Comparison of ENCODE assay signal across 8 cellular contexts in the genomic region with DNA sequence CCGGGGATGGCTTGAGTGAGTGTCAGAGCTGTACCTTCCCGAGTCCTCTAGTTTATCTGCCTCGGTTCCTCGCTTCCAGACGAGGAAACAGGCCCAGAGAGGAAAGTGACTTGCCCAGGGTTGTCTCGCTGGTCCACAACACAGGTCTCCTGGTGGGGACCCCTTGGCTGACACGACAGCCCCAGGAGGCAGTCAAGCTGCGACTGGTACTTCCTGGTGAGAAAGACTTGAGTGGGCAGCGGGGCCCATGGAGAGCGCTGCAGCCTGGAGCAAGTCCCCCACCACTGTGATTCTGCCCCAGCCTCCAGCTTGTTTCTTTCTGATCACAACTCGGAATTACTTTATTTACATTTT. TPM values are rescaled to one million over a fixed set of nuclear protein-coding genes. Genes with fewer than 3 reads are reported as not detected.
DNase-seq lines count a peak whose midpoint lies in the region; ATAC-seq and TF ChIP-seq lines count a peak whose summit lies in the region.

No MANE protein-coding gene starts in this region.

- 0 out of 2 replicates have a peak, but pooled peaks cover 3% of the 10 kb centered on the region for H3K27me3 ChIP-seq in ACC112 (ENCODE audit: insufficient read depth, low read length)
- no peaks in the 10 kb centered on the region for H3K27me3 ChIP-seq in PC-9 (ENCODE audit: insufficient read depth, low read depth)
- H3K27me3 ChIP-seq in left lung: peaks cover 8 to 51% of the 10 kb centered on the region in 2 donors

- H3K4me2 ChIP-seq in PC-9: peak overlapping the region; percentile 87

- no peak for TF ChIP-seq CTCF in PC-9 (conservative IDR thresholded peaks at IDR 0.05)
- TF ChIP-seq CTCF in left lung (IDR thresholded peaks at IDR 0.05): no peak

- H3K9me3 ChIP-seq in PC-9 (ENCODE audit: insufficient read depth, low read depth) (no peaks in the 10 kb centered on the region), left lung (no peaks in the 10 kb centered on the region)

- DNase-seq in PC-9: no peak
- no peak for DNase-seq in left lung
- DNase-seq in NCI-H2171 treated with DMSO at 0.1 percent for 48 hours (lab: John Stamatoyannopoulos, UW): no peak
- DNase-seq in RKO (ENCODE audit: low spot score): no peak
- DNase-seq in occipital lobe (lab: John Stamatoyannopoulos, UW): no peak
- DNase-seq in GM19238 (ENCODE audit: insufficient read length, low spot score): no peak

- no TSS peak for BruUV-seq in PC-9 (replicated peaks; lab: Mats Ljungman, UMichigan)

- ATAC-seq in GM21381 (IDR thresholded peaks at IDR 0.05; ENCODE audit: unreplicated experiment) (peak; percentile 11), left lung (no peak)

- intact Hi-C loops in PC-9 (cut with micrococcal nuclease; ENCODE audit: unreplicated experiment): loop anchor here (2.0 kb wide), 1 partner anchor 24 kb away; the partner anchor contains the start of gene PSMA4
- intact Hi-C loops in left lung (cut with DNase I): no loop called here

- CTCF ChIA-PET in PC-9 (lab: Charles Lee): interaction anchor here (1.0 kb wide), 1 partner anchor 174 kb away, joined by 4 read pairs; no protein-coding TSS in a partner anchor

- H3K36me3 ChIP-seq in ACC112 (ENCODE audit: insufficient read depth, low read length): no peaks in the 10 kb centered on the region
- no peaks in the 10 kb centered on the region for H3K36me3 ChIP-seq in PC-9 (ENCODE audit: low read depth)
- no peaks in the 10 kb centered on the region for H3K36me3 ChIP-seq in left lung

- no peaks in the 10 kb centered on the region for H3K9me2 ChIP-seq in PC-9 (ENCODE audit: insufficient read depth)

- H2AFZ ChIP-seq in ACC112 (ENCODE audit: low read length, unreplicated experiment): no peak overlapping the region
- H2AFZ ChIP-seq in PC-9: peak overlapping the region; percentile 92

- H3F3A ChIP-seq in PC-9 (ENCODE audit: insufficient read depth, low read depth): peaks cover 15% of the 10 kb centered on the region

- POLR2A ChIA-PET in PC-9 (lab: Charles Lee; ENCODE audit: unreplicated experiment): interaction anchor here (0.6 to 1.0 kb wide), 2 partner anchors 25 to 142 kb away, joined by 3 to 13 read pairs; partner anchors contain the start of gene PSMA4

- H3K4me1 ChIP-seq in ACC112 (ENCODE audit: control insufficient read depth, insufficient read depth, low read length, unreplicated experiment): peaks cover 3% of the 10 kb centered on the region
- H3K4me1 ChIP-seq in PC-9 (replicated peaks; ENCODE audit: insufficient read depth): peaks cover 14% of the 10 kb centered on the region
- H3K4me1 ChIP-seq in left lung: peaks cover 6 to 18% of the 10 kb centered on the region in 2 donors

- H3K4me3 ChIP-seq in ACC112 (ENCODE audit: low read depth, low read length): peak overlapping the region; percentile 78
- H3K4me3 ChIP-seq in PC-9: peak overlapping the region; percentile 68; the same call in 1 of the 2 replicates
- peak overlapping the region; percentile 44 to 51 for H3K4me3 ChIP-seq in left lung

- no peak overlapping the region for H3K27ac ChIP-seq in ACC112 (ENCODE audit: low read depth, low read length)
- H3K27ac ChIP-seq in PC-9: no peak overlapping the region
- H3K27ac ChIP-seq in left lung: no peak overlapping the region

- H4K20me1 ChIP-seq in PC-9 (ENCODE audit: insufficient read depth): no peaks in the 10 kb centered on the region

- H3K79me2 ChIP-seq in ACC112 (ENCODE audit: control insufficient read depth, insufficient read depth, low read length, unreplicated experiment): no peaks in the 10 kb centered on the region
- H3K79me2 ChIP-seq in PC-9 (ENCODE audit: low read depth): peaks cover 8% of the 10 kb centered on the region; the same call in 1 of the 2 replicates

RNA-seq across cellular contexts. Expression of gene CHRNA5, which starts 0.6 kb away (rescaled TPM):
- total RNA-seq in PC-9 (2021) (9.5 and 10.7 TPM in 2 replicates), left lung (1 to 10 TPM; 1.3 to 2.5 TPM), occipital lobe (4.8 TPM)

RNA-seq across cellular contexts. Expression of gene PSMA4, which starts 24.5 kb away (rescaled TPM):
- 142 and 230 TPM in 2 replicates for total RNA-seq in PC-9 (2021)
- total RNA-seq in left lung: 100 to 1,000 TPM; 143 to 171 TPM
- total RNA-seq in occipital lobe: 121 TPM

RNA-seq across cellular contexts. Expression of gene CHRNA3, which starts 56.1 kb away (rescaled TPM):
- total RNA-seq in PC-9 (2021): not detected in 2 replicates
- under 1 TPM in 1 of 2 donors, not detected in 1; 0.10 TPM for total RNA-seq in left lung
- 0.31 TPM for total RNA-seq in occipital lobe

RNA-seq across cellular contexts. Expression of gene HYKK, which starts 57.3 kb away (rescaled TPM):
- total RNA-seq in PC-9 (2021): 5.6 and 6.9 TPM in 2 replicates
- 1 to 10 TPM; 3.3 to 5.0 TPM for total RNA-seq in left lung
- 1.2 TPM for total RNA-seq in occipital lobe
